Comparison of ENCODE assay signal across 8 cellular contexts in the genomic region with DNA sequence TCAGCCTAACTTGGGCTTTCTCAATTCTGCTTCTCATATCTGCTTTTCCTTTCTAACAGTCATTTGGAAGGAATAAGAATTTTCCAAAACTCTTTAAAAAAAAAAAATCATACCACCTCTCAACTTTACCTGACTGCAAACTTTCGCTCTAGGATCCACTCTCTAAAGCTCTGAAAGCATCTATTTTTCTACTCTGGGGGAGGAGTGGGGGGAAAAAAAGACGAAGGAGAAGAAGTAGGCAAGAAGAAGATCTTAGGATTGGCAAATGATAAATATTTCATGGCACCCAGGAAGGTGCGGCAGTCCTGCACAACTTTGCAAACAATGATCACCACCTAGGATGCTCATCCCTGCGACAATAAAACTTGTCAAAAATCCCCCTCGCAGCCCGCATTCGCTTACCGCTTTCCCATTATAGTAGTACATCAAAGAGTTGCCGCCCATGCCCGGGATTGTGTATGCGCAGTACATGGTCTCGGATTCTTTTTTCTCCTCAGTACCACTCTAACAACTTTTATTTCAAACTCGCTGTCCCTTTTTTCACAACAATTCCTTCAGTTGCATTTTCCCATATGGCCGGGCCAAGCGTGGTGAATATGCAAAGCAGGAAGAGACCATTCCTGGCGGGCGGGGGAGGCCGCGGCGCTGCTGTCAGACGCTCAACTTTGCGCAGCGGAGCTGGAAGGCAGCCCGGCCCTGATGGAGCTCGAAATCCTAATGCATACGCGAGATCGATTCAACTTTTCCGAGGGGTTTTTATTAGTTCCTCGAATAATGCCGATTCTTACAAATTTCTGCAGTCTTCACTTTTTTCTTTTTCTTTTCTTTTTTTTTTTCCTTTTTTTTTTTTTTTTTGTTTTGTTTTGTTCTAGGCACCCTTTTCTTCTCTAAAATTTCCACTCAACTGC.
A peak's percentile ranks its signal among the peaks of the same experiment; 100 is the strongest.
DNase-seq lines count a peak whose midpoint lies in the region; ATAC-seq and TF ChIP-seq lines count a peak whose summit lies in the region.

No MANE protein-coding gene starts in this region.

- no peaks in the 10 kb centered on the region for H3K9me3 ChIP-seq in uterus

- H3K4me1 Mint-ChIP-seq in CD14-positive monocyte, result peaks cover 37% of the 10 kb centered on the region
- H3K4me1 Mint-ChIP-seq in activated T-helper 2 cell treated with anti-CD3 and anti-CD28 coated beads, Interferon-gamma antibody, Interleukin-2, Interleukin-4, amounts not matched to agents 10 μg/mL and 5 μg/mL and 100 μg/mL, durations not matched to agents 14 hours and 24 hours and 36 hours (ENCODE audit: low read depth), result peaks cover 5% of the 10 kb centered on the region
- H3K4me1 Mint-ChIP-seq in glutamatergic neuron (ENCODE audit: low read depth, unreplicated experiment), result peaks cover 45% of the 10 kb centered on the region

- peak overlapping the region; percentile 52 to 72 for H3K4me3 ChIP-seq in uterus

- H3K27ac Mint-ChIP-seq in CD14-positive monocyte, result peak overlapping the region; percentile 70 to 91 (median 88)
- H3K27ac Mint-ChIP-seq in activated T-helper 2 cell treated with anti-CD3 and anti-CD28 coated beads, Interferon-gamma antibody, Interleukin-2, Interleukin-4, amounts not matched to agents 10 μg/mL and 5 μg/mL and 100 μg/mL, durations not matched to agents 14 hours and 24 hours and 36 hours, result no peak overlapping the region
- H3K27ac Mint-ChIP-seq in glutamatergic neuron (ENCODE audit: unreplicated experiment), result peak overlapping the region; percentile 99

- no peaks in the 10 kb centered on the region for H3K27me3 ChIP-seq in uterus

- H3K27me3 Mint-ChIP-seq in CD14-positive monocyte (ENCODE audit: low read depth in 3 of 3), result peaks cover 0 to 3% (median 0%) of the 10 kb centered on the region in 3 donors
- H3K27me3 Mint-ChIP-seq in activated T-helper 2 cell treated with anti-CD3 and anti-CD28 coated beads, Interferon-gamma antibody, Interleukin-2, Interleukin-4, amounts not matched to agents 10 μg/mL and 5 μg/mL and 100 μg/mL, durations not matched to agents 14 hours and 24 hours and 36 hours (ENCODE audit: low read depth), result peaks cover 49% of the 10 kb centered on the region
- peaks cover 9% of the 10 kb centered on the region for H3K27me3 Mint-ChIP-seq in glutamatergic neuron (ENCODE audit: unreplicated experiment)

- TF ChIP-seq CTCF in CD14-positive monocyte (IDR thresholded peaks at IDR 0.05) (no peak), glutamatergic neuron (IDR thresholded peaks at IDR 0.05; ENCODE audit: partially characterized antibody, unreplicated experiment) (no peak), uterus (IDR thresholded peaks at IDR 0.05) (no peak)

- TF ChIP-seq POLR2A in uterus (IDR thresholded peaks at IDR 0.05), result peak in 1 of 2 donors; percentile 50

- ATAC-seq in GM18870 (IDR thresholded peaks at IDR 0.05; ENCODE audit: unreplicated experiment) (peak; percentile 37), HG03095 (IDR thresholded peaks at IDR 0.05; ENCODE audit: unreplicated experiment) (peak; percentile 66)

- H3K4me1 ChIP-seq in uterus, result peaks cover 0 to 13% of the 10 kb centered on the region in 2 donors

- DNase-seq in CD14-positive monocyte (ENCODE audit: low spot score) (peak; percentile 80), NCI-H446 treated with DMSO at 0.1 percent for 48 hours (lab: John Stamatoyannopoulos, UW) (peak; percentile 84), glutamatergic neuron (peak; percentile 95), non-pigmented ciliary epithelial cell (ENCODE audit: low read depth) (peak; percentile 64), uterus (peak; percentile 90 to 92)
- peak; percentile 18 for DNase-seq in activated T-helper 2 cell treated with anti-CD3 and anti-CD28 coated beads, Interferon-gamma antibody, Interleukin-2, Interleukin-4, amounts not matched to agents 10 μg/mL and 5 μg/mL and 100 μg/mL, durations not matched to agents 14 hours and 24 hours and 36 hours (ENCODE audit: low spot score)

- H3K9me3 Mint-ChIP-seq in CD14-positive monocyte (no peaks in the 10 kb centered on the region), glutamatergic neuron (ENCODE audit: unreplicated experiment) (peaks cover 23% of the 10 kb centered on the region)
- no peaks in the 10 kb centered on the region for H3K9me3 Mint-ChIP-seq in activated T-helper 2 cell treated with anti-CD3 and anti-CD28 coated beads, Interferon-gamma antibody, Interleukin-2, Interleukin-4, amounts not matched to agents 10 μg/mL and 5 μg/mL and 100 μg/mL, durations not matched to agents 14 hours and 24 hours and 36 hours

- intact Hi-C loops in CD14-positive monocyte (cut with micrococcal nuclease) (loop anchor here in 1 of 2 donors (10.0 kb wide), 1 partner anchor 1333 kb away; a partner anchor contains a TSS), uterus (cut with DNase I; ENCODE audit: low total_unique reads) (loop anchor here (5.0 to 10.0 kb wide), 2 partner anchors 83 to 266 kb away; a partner anchor contains a TSS)
- intact Hi-C loops in activated T-helper 2 cell treated with anti-CD3 and anti-CD28 coated beads, Interferon-gamma antibody, Interleukin-2, Interleukin-4, amounts not matched to agents 10 μg/mL and 5 μg/mL and 100 μg/mL, durations not matched to agents 14 hours and 24 hours and 36 hours (cut with micrococcal nuclease), result loop anchor here (5.0 kb wide), 1 partner anchor 89 kb away; no protein-coding TSS in a partner anchor

- H3K27ac ChIP-seq in uterus, result peak overlapping the region; percentile 97 to 99

- H3K36me3 Mint-ChIP-seq in CD14-positive monocyte (no peaks in the 10 kb centered on the region), glutamatergic neuron (ENCODE audit: unreplicated experiment) (no peaks in the 10 kb centered on the region)
- H3K36me3 Mint-ChIP-seq in activated T-helper 2 cell treated with anti-CD3 and anti-CD28 coated beads, Interferon-gamma antibody, Interleukin-2, Interleukin-4, amounts not matched to agents 10 μg/mL and 5 μg/mL and 100 μg/mL, durations not matched to agents 14 hours and 24 hours and 36 hours (ENCODE audit: low read depth), result no peaks in the 10 kb centered on the region

- no peaks in the 10 kb centered on the region for H3K36me3 ChIP-seq in uterus

- H3K4me3 Mint-ChIP-seq in CD14-positive monocyte (peak overlapping the region; percentile 91 to 96), glutamatergic neuron (ENCODE audit: unreplicated experiment) (peak overlapping the region; percentile 98)
- H3K4me3 Mint-ChIP-seq in activated T-helper 2 cell treated with anti-CD3 and anti-CD28 coated beads, Interferon-gamma antibody, Interleukin-2, Interleukin-4, amounts not matched to agents 10 μg/mL and 5 μg/mL and 100 μg/mL, durations not matched to agents 14 hours and 24 hours and 36 hours (ENCODE audit: low read depth), result peak overlapping the region; percentile 72

Comparison
In these comparisons a context has a peak if more than half of its experiments do, and no peak if none do; other contexts are left out.
1. Peak in every context shown above with its lines: DNase-seq, ATAC-seq, H3K4me3 ChIP-seq and H3K27ac ChIP-seq.
2. DNase-seq: peak in every context shown above with its lines; median percentile 95 in glutamatergic neuron; 91 in uterus; 84 in NCI-H446 treated with DMSO at 0.1 percent for 48 hours; 80 in CD14-positive monocyte; 64 in non-pigmented ciliary epithelial cell; 18 in activated T-helper 2 cell treated with anti-CD3 and anti-CD28 coated beads, Interferon-gamma antibody, Interleukin-2, Interleukin-4, amounts not matched to agents 10 μg/mL and 5 μg/mL and 100 μg/mL, durations not matched to agents 14 hours and 24 hours and 36 hours.